In the genomic region with DNA sequence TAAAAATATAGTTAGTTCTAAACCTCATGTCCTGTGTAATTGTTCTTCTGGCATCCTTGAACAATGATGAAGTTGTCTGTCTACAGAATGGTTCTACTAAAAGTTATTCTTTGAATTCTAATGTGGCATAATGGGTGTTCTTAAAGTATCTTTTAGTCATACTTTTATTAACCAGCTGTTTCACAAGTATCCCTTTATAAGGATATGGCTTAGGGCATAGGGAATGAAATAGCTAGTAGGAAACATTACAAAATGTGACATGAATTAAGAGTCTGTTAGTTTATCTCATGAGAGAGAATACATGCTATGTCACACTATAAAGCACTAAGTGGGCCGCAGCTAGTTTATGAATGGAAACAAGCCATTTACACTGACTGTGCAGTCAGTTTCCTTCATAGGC, we compare ENCODE assay signal across 17 cellular contexts. TPM values are rescaled to one million over a fixed set of nuclear protein-coding genes. Genes with fewer than 3 reads are reported as not detected.
DNase-seq lines count a peak whose midpoint lies in the region; ATAC-seq and TF ChIP-seq lines count a peak whose summit lies in the region.
"Had no signal": no experiment of that assay in that cellular context is flagged by ENCODE, and none has a peak within 500 bp of the region (broad histone marks: within the 10 kb centered on the region; RNA-seq: fewer than 3 reads in every experiment).

No MANE protein-coding gene starts in this region.

- H3K9me3 ChIP-seq in left ventricle myocardium inferior (replicated peaks): no peaks in the 10 kb centered on the region
- no peaks in the 10 kb centered on the region for H3K9me3 ChIP-seq in tibial artery
- H3K9me3 ChIP-seq: BLaER1 treated with 17β-estradiol and CSF1 and Interleukin-3, amounts not matched to agents 10 nM and 100 nM; Caco-2; HAP-1 had no signal

- DNase-seq in left ventricle myocardium inferior: no peak
- DNase-seq in left cardiac atrium: no peak
- DNase-seq in epidermal melanocyte (ENCODE audit: insufficient read length, low spot score): peak; percentile 17
- no peak for DNase-seq in substantia nigra (lab: John Stamatoyannopoulos, UW)
- DNase-seq in NCI-H69 (lab: John Stamatoyannopoulos, UW): no peak
- DNase-seq in tibial artery: no peak
- no peak for DNase-seq in Ammon's horn (ENCODE audit: low spot score)
- DNase-seq: 8988T; Caco-2; CD4-positive, CD25-positive, alpha-beta regulatory T cell; CD8-positive, alpha-beta memory T cell had no signal

- H3K27ac ChIP-seq in left ventricle myocardium inferior (replicated peaks): peak overlapping the region; percentile 67
- peak overlapping the region; percentile 11 for H3K27ac ChIP-seq in substantia nigra (ENCODE audit: low read depth, low read length, poor library complexity, severe bottlenecking)
- H3K27ac ChIP-seq in tibial artery: no peak overlapping the region

- no peak for ATAC-seq in left cardiac atrium

- H3K27me3 ChIP-seq in left ventricle myocardium inferior (ENCODE audit: low read depth) (no peaks in the 10 kb centered on the region), tibial artery (no peaks in the 10 kb centered on the region)
- H3K27me3 ChIP-seq: BLaER1 treated with 17β-estradiol and CSF1 and Interleukin-3, amounts not matched to agents 10 nM and 100 nM had no signal

- H3K4me3 ChIP-seq in left ventricle myocardium inferior: no peak overlapping the region
- H3K4me3 ChIP-seq in tibial artery: no peak overlapping the region
- H3K4me3 ChIP-seq: BLaER1 treated with 17β-estradiol and CSF1 and Interleukin-3, amounts not matched to agents 10 nM and 100 nM; GM23248; HAP-1 had no signal

- no peak for TF ChIP-seq CTCF in left ventricle myocardium inferior (IDR thresholded peaks at IDR 0.05; ENCODE audit: borderline replicate concordance)
- no peak for TF ChIP-seq CTCF in tibial artery (IDR thresholded peaks at IDR 0.05)

- intact Hi-C loops in left ventricle myocardium inferior (cut with micrococcal nuclease): no loop called here
- intact Hi-C loops in left cardiac atrium (cut with DNase I): loop anchor here (5.0 to 10.0 kb wide), 4 partner anchors 45 to 162 kb away; no protein-coding TSS in a partner anchor
- intact Hi-C loops in tibial artery (cut with DNase I; ENCODE audit: low total_unique reads): no loop called here

- peaks cover 8% of the 10 kb centered on the region for H3K4me1 ChIP-seq in left ventricle myocardium inferior
- H3K4me1 ChIP-seq in tibial artery: no peaks in the 10 kb centered on the region
- H3K4me1 ChIP-seq: Caco-2, HAP-1 had no signal

- H3K36me3 ChIP-seq in left ventricle myocardium inferior (no peaks in the 10 kb centered on the region), tibial artery (no peaks in the 10 kb centered on the region)
- H3K36me3 ChIP-seq: BLaER1 treated with 17β-estradiol and CSF1 and Interleukin-3, amounts not matched to agents 10 nM and 100 nM; HAP-1 had no signal

RNA-seq across cellular contexts. Expression of a gene that starts 26.3 kb away (rescaled TPM):
- not detected for total RNA-seq in left ventricle myocardium inferior
- total RNA-seq in left cardiac atrium: under 1 TPM in 1 of 2 donors, not detected in 1; 0.24 TPM
- total RNA-seq: A673; B cell; Caco-2; CD4-positive, CD25-positive, alpha-beta regulatory T cell; CD8-positive, alpha-beta memory T cell; GM23248; H4 had no signal

RNA-seq across cellular contexts. Expression of a gene that starts 31.3 kb away (rescaled TPM):
- total RNA-seq in left ventricle myocardium inferior: 6.9 TPM
- 10 to 100 TPM; 10.8 to 12.2 TPM for total RNA-seq in left cardiac atrium

Comparison
In these comparisons a context has a peak if more than half of its experiments do, and no peak if none do; other contexts are left out.
1. intact Hi-C loops: an anchor here in left cardiac atrium (5.0 to 10.0 kb wide); none called in left ventricle myocardium inferior and tibial artery.
2. H3K27ac ChIP-seq: peak in left ventricle myocardium inferior (single experiment) and substantia nigra (single experiment); none in tibial artery (0 of 2).